15 cellular contexts compared by ENCODE assay signal in the genomic region with DNA sequence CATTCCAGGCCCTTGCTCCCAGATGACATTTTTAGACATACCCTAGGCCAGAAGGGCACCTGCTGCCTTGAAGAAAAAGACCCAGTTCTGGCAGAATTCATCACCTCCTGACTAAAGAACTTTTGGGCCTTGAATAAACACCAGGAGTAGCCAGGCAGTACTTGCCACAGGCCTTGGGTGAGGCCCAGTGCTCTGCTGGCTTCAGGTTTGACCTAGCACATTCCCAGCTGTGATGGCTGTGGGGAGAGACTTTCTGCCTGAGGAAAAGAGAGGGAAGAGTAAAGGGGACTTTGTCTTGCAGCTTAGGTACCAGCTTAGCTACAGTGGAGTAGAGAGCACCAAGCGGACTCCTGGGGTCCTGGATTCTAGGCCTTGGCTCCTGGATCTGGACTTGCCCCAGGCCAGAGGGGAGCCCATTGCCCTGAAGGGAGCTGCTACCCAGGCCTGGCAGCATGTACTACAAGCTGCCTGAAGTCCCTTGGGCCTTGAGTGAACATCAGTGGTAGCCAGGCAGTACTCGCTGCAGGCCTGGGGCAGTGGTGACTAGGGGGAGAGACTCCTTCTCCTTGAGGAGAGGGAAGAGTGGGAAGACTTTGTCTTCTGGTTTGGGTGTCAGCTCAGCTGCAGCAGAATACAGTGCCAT. TPM values are rescaled to one million over a fixed set of nuclear protein-coding genes. Genes with fewer than 3 reads are reported as not detected.
DNase-seq lines count a peak whose midpoint lies in the region; ATAC-seq and TF ChIP-seq lines count a peak whose summit lies in the region.
"Had no signal": no experiment of that assay in that cellular context is flagged by ENCODE, and none has a peak within 500 bp of the region (broad histone marks: within the 10 kb centered on the region; RNA-seq: fewer than 3 reads in every experiment).

No MANE protein-coding gene starts in this region.

- H3K27ac ChIP-seq in cingulate gyrus (ENCODE audit: low read depth, low read length) (peak overlapping the region; percentile 94), gastrocnemius medialis (peak overlapping the region in 3 of 4 donors; percentile 9 to 40 (median 35))
- H3K27ac ChIP-seq in naive thymus-derived CD4-positive, alpha-beta T cell (ENCODE audit: low read depth, low read length), result no peak overlapping the region

- TF ChIP-seq CTCF in Caco-2 (IDR thresholded peaks at IDR 0.05; ENCODE audit: insufficient read depth in 1 of 2, low read depth in 1 of 2, low read length in 1 of 2, severe bottlenecking in 1 of 2, unreplicated experiment in 1 of 2), result no peak
- no peak for TF ChIP-seq CTCF in gastrocnemius medialis (IDR thresholded peaks at IDR 0.05 in 4 of 5, conservative IDR thresholded peaks at IDR 0.05 in 1 of 5)

- H3K4me3 Mint-ChIP-seq in Caco-2 (ENCODE audit: unreplicated experiment), result no peak overlapping the region
- no peak overlapping the region for H3K4me3 Mint-ChIP-seq in naive thymus-derived CD4-positive, alpha-beta T cell
- H3K4me3 Mint-ChIP-seq: activated CD4-positive, alpha-beta T cell treated with anti-CD3 and anti-CD28 coated beads, Interleukin-2, amount 10 ng/mL, durations not matched to agents 7 days and 5 days; activated naive CD4-positive, alpha-beta T cell treated with anti-CD3 and anti-CD28 coated beads for 36 hours; stimulated activated naive B cell treated with anti-CD40 and anti-IgM and Interleukin-4, amounts not matched to agents 10 μg/mL and 1 μg/mL and 100 μg/mL, for 72 hours had no signal

- no TSS peak for BruUV-seq in Caco-2 (replicated peaks; lab: Mats Ljungman, UMichigan)

- DNase-seq in Caco-2, result no peak
- no peak for DNase-seq in left lobe of liver (ENCODE audit: low spot score)
- no peak for DNase-seq in gastrocnemius medialis
- DNase-seq in naive thymus-derived CD4-positive, alpha-beta T cell, result no peak
- DNase-seq: activated CD4-positive, alpha-beta T cell treated with anti-CD3 and anti-CD28 coated beads, Interleukin-2, amount 10 ng/mL, durations not matched to agents 7 days and 5 days; activated naive CD4-positive, alpha-beta T cell treated with anti-CD3 and anti-CD28 coated beads for 36 hours; DMS79; NCI-H1092; Peyer's patch; stimulated activated naive B cell treated with anti-CD40 and anti-IgM and Interleukin-4, amounts not matched to agents 10 μg/mL and 1 μg/mL and 100 μg/mL, for 72 hours had no signal

- in situ Hi-C loops in gastrocnemius medialis (cut with MboI; ENCODE audit: low sequenced_read_pairs in 4 of 4), result no loop called here

- POLR2A ChIA-PET in Caco-2 (lab: Charles Lee), result no interaction called here
- POLR2A ChIA-PET in naive thymus-derived CD4-positive, alpha-beta T cell (lab: Charles Lee), result no interaction called here

- intact Hi-C loops in Caco-2 (cut with micrococcal nuclease; ENCODE audit: unreplicated experiment), result loop anchor here (1.0 kb wide), 2 partner anchors 61 to 324 kb away; no protein-coding TSS in a partner anchor
- intact Hi-C loops in gastrocnemius medialis (cut with DNase I; ENCODE audit: low total_unique reads), result no loop called here
- intact Hi-C loops in naive thymus-derived CD4-positive, alpha-beta T cell (cut with micrococcal nuclease), result no loop called here

- H3K27ac Mint-ChIP-seq in Caco-2 (ENCODE audit: unreplicated experiment), result peak overlapping the region; percentile 26
- no peak overlapping the region for H3K27ac Mint-ChIP-seq in naive thymus-derived CD4-positive, alpha-beta T cell
- H3K27ac Mint-ChIP-seq: activated CD4-positive, alpha-beta T cell treated with anti-CD3 and anti-CD28 coated beads, Interleukin-2, amount 10 ng/mL, durations not matched to agents 7 days and 5 days; activated naive CD4-positive, alpha-beta T cell treated with anti-CD3 and anti-CD28 coated beads for 36 hours; stimulated activated naive B cell treated with anti-CD40 and anti-IgM and Interleukin-4, amounts not matched to agents 10 μg/mL and 1 μg/mL and 100 μg/mL, for 72 hours had no signal

- H3K36me3 ChIP-seq in Caco-2 (ENCODE audit: control insufficient read depth, insufficient read depth, low read length) (no peaks in the 10 kb centered on the region), gastrocnemius medialis (no peaks in the 10 kb centered on the region)
- no peaks in the 10 kb centered on the region for H3K36me3 ChIP-seq in naive thymus-derived CD4-positive, alpha-beta T cell (ENCODE audit: control insufficient read depth in 2 of 3, insufficient read depth in 3 of 3, low read length in 3 of 3)
- H3K36me3 ChIP-seq: Peyer's patch had no signal

- H3K27me3 ChIP-seq in Caco-2 (replicated peaks; ENCODE audit: control insufficient read depth, insufficient read depth, low read length) (no peaks in the 10 kb centered on the region), gastrocnemius medialis (no peaks in the 10 kb centered on the region)
- H3K27me3 ChIP-seq in naive thymus-derived CD4-positive, alpha-beta T cell (ENCODE audit: control insufficient read depth in 2 of 2, insufficient read depth in 2 of 2, low read length in 2 of 2), result no peaks in the 10 kb centered on the region
- H3K27me3 ChIP-seq: Peyer's patch had no signal

- H3K4me3 ChIP-seq in Caco-2 (ENCODE audit: low read depth, low read length), result no peak overlapping the region
- no peak overlapping the region for H3K4me3 ChIP-seq in gastrocnemius medialis
- H3K4me3 ChIP-seq in naive thymus-derived CD4-positive, alpha-beta T cell (ENCODE audit: low read length), result no peak overlapping the region
- H3K4me3 ChIP-seq: Peyer's patch had no signal

- CTCF ChIA-PET in Caco-2 (lab: Charles Lee), result interaction anchor here (0.6 to 1.4 kb wide), 2 partner anchors 212 to 336 kb away, joined by 3 read pairs; no protein-coding TSS in a partner anchor
- CTCF ChIA-PET in naive thymus-derived CD4-positive, alpha-beta T cell (lab: Charles Lee), result no interaction called here

- peaks cover 10% of the 10 kb centered on the region for H3K4me1 Mint-ChIP-seq in Caco-2 (ENCODE audit: low read depth, unreplicated experiment)
- H3K4me1 Mint-ChIP-seq in naive thymus-derived CD4-positive, alpha-beta T cell, result no peaks in the 10 kb centered on the region
- H3K4me1 Mint-ChIP-seq: activated CD4-positive, alpha-beta T cell treated with anti-CD3 and anti-CD28 coated beads, Interleukin-2, amount 10 ng/mL, durations not matched to agents 7 days and 5 days had no signal

- H3K4me1 ChIP-seq in Caco-2, result peaks cover 5% of the 10 kb centered on the region; the same call in 1 of the 2 replicates
- H3K4me1 ChIP-seq in gastrocnemius medialis, result peaks cover 5 to 10% of the 10 kb centered on the region in 2 donors
- H3K4me1 ChIP-seq in naive thymus-derived CD4-positive, alpha-beta T cell (ENCODE audit: control insufficient read depth in 2 of 2, insufficient read depth in 2 of 2, low read length in 2 of 2), result no peaks in the 10 kb centered on the region

- peak; percentile 61 for ATAC-seq in left lobe of liver
- no peak for ATAC-seq in gastrocnemius medialis
- no peak for ATAC-seq in HG03457 (IDR thresholded peaks at IDR 0.05; ENCODE audit: unreplicated experiment)
- ATAC-seq in HG03280 (IDR thresholded peaks at IDR 0.05; ENCODE audit: unreplicated experiment), result no peak
- no peak for ATAC-seq in naive thymus-derived CD4-positive, alpha-beta T cell
- ATAC-seq in GM21723 (IDR thresholded peaks at IDR 0.05; ENCODE audit: unreplicated experiment), result no peak
- ATAC-seq: stimulated activated naive B cell treated with anti-CD40 and anti-IgM and Interleukin-4, amounts not matched to agents 10 μg/mL and 1 μg/mL and 100 μg/mL, for 72 hours had no signal

- H3K36me3 Mint-ChIP-seq in Caco-2 (ENCODE audit: insufficient read depth, unreplicated experiment), result no peaks in the 10 kb centered on the region
- no peaks in the 10 kb centered on the region for H3K36me3 Mint-ChIP-seq in naive thymus-derived CD4-positive, alpha-beta T cell

- TF ChIP-seq POLR2A in gastrocnemius medialis (IDR thresholded peaks at IDR 0.05), result no peak

- H3K9me3 Mint-ChIP-seq in Caco-2 (ENCODE audit: unreplicated experiment), result peaks cover 41% of the 10 kb centered on the region
- peaks cover 0 to 26% (median 2%) of the 10 kb centered on the region in 11 donors for H3K9me3 Mint-ChIP-seq in naive thymus-derived CD4-positive, alpha-beta T cell
- H3K9me3 Mint-ChIP-seq: activated CD4-positive, alpha-beta T cell treated with anti-CD3 and anti-CD28 coated beads, Interleukin-2, amount 10 ng/mL, durations not matched to agents 7 days and 5 days had no signal

- peaks cover 3% of the 10 kb centered on the region for H3K27me3 Mint-ChIP-seq in Caco-2 (ENCODE audit: insufficient read depth, unreplicated experiment)
- peaks cover 0 to 8% (median 3%) of the 10 kb centered on the region in 5 donors for H3K27me3 Mint-ChIP-seq in naive thymus-derived CD4-positive, alpha-beta T cell

- H3K9me3 ChIP-seq in Caco-2 (no peaks in the 10 kb centered on the region; the same call in 1 of the 2 replicates), gastrocnemius medialis (no peaks in the 10 kb centered on the region)
- H3K9me3 ChIP-seq in naive thymus-derived CD4-positive, alpha-beta T cell (ENCODE audit: control insufficient read depth in 2 of 3, low read length in 3 of 3), result no peaks in the 10 kb centered on the region
- H3K9me3 ChIP-seq: Peyer's patch had no signal

RNA-seq across cellular contexts. Expression of a gene that starts 44.3 kb away (rescaled TPM):
- total RNA-seq in Caco-2 (2022) (0.32 and 0.91 TPM in 2 replicates), left lobe of liver (35.6 TPM), gastrocnemius medialis (10 to 100 TPM in 3 of 4 donors, 1 to 10 TPM in 1; 8.4 to 24.9 (median 21.7) TPM)
- not detected for total RNA-seq in naive thymus-derived CD4-positive, alpha-beta T cell
- not detected for polyA plus RNA-seq in naive thymus-derived CD4-positive, alpha-beta T cell
- total RNA-seq: activated CD4-positive, alpha-beta T cell treated with anti-CD3 and anti-CD28 coated beads, Interleukin-2, amount 10 ng/mL, durations not matched to agents 7 days and 5 days; activated naive CD4-positive, alpha-beta T cell treated with anti-CD3 and anti-CD28 coated beads for 36 hours; H1 had no signal
- polyA plus RNA-seq: H1 had no signal
